Comparison of ENCODE assay signal across 1 cellular context in genomic region chr3:33318709-33319380, GRCh38.
TF ChIP-seq lines count a peak whose summit lies in the region.

No MANE protein-coding gene starts in this region.

TF ChIP-seq in H1, 55 proteins besides CTCF, POLR2A, EP300 and RAD21:
- no peak for TF ChIP-seq SAP30 (IDR thresholded peaks at IDR 0.05; ENCODE audit: insufficient read depth, insufficient replicate concordance, low read length)
- TF ChIP-seq KDM5A (IDR thresholded peaks at IDR 0.05; ENCODE audit: low read length) = no peak
- no peak for TF ChIP-seq ATF2 (IDR thresholded peaks at IDR 0.05; ENCODE audit: low read length)
- no peak for TF ChIP-seq GABPA (IDR thresholded peaks at IDR 0.05; ENCODE audit: borderline replicate concordance, insufficient read depth, low read length)
- no peak for TF ChIP-seq USF2 (IDR thresholded peaks at IDR 0.05; ENCODE audit: low read length)
- TF ChIP-seq RXRA (IDR thresholded peaks at IDR 0.05; ENCODE audit: insufficient read depth, low read depth, low read length) = no peak
- TF ChIP-seq EZH2 (IDR thresholded peaks at IDR 0.05; ENCODE audit: low read depth, low read length, severe bottlenecking) = no peak
